In the genomic region with DNA sequence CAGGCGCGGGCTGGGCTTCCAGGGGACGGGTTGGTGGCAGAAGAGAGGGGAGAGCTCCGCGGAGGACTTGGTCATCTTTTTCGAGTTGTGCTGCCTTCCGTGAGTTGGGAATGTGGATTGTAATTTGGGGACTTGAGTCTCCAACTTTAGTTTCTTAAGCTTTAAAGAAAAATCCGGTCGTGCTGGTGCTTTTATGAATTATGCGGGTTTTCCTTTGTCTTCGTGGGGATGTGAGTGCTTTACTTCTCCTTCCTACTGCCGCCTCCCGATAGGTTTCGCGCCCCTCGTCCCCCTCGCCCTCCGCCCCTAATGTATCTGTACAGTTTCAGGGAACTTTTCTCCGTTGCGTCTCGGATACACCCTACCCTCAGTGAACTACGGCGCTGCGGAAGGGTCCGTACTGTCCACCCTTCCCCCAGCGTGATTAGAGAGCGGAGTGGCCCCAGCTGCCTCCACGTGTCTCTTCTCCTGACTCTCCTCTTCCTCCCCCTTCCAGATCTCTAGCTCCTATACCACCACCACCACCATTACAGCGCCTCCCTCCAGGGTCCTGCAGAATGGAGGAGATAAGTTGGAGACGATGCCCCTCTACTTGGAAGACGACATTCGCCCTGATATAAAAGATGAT, we compare ENCODE assay signal across 8 cellular contexts. TPM values are rescaled to one million over a fixed set of nuclear protein-coding genes. Genes with fewer than 3 reads are reported as not detected.
DNase-seq lines count a peak whose midpoint lies in the region; ATAC-seq and TF ChIP-seq lines count a peak whose summit lies in the region.

No MANE protein-coding gene starts in this region.

- H3K36me3 ChIP-seq in right atrium auricular region, result no peaks in the 10 kb centered on the region

- H3K4me1 Mint-ChIP-seq in activated T-helper 17 cell treated with anti-CD3 and anti-CD28 coated beads, Interleukin-2, amount 50 U/mL, for 72 hours, result peaks cover 44% of the 10 kb centered on the region

- no peak for ATAC-seq in activated T-helper 17 cell treated with anti-CD3 and anti-CD28 coated beads, Interleukin-2, amount 50 U/mL, for 72 hours (replicated peaks)
- ATAC-seq in GM21526 (IDR thresholded peaks at IDR 0.05; ENCODE audit: low FRiP score, unreplicated experiment), result no peak

- peak overlapping the region; percentile 99 for H3K4me3 Mint-ChIP-seq in activated T-helper 17 cell treated with anti-CD3 and anti-CD28 coated beads, Interleukin-2, amount 50 U/mL, for 72 hours

- no peaks in the 10 kb centered on the region for H3K9me3 ChIP-seq in right atrium auricular region

- peak overlapping the region; percentile 99 for H3K27ac ChIP-seq in C4-2B
- peak overlapping the region in 1 of 2 donors; percentile 77 for H3K27ac ChIP-seq in right atrium auricular region
- peak overlapping the region in 12 of 21 experiments; percentile 22 to 84 (median 72) for H3K27ac ChIP-seq in skin epidermis

- peaks cover 4% of the 10 kb centered on the region for H3K27me3 Mint-ChIP-seq in activated T-helper 17 cell treated with anti-CD3 and anti-CD28 coated beads, Interleukin-2, amount 50 U/mL, for 72 hours

- H3K4me1 ChIP-seq in right atrium auricular region, result peaks cover 0 to 33% of the 10 kb centered on the region in 2 donors

- TF ChIP-seq CTCF in C4-2B (conservative IDR thresholded peaks at IDR 0.05) (no peak), right atrium auricular region (IDR thresholded peaks at IDR 0.05) (no peak)

- H3K36me3 Mint-ChIP-seq in activated T-helper 17 cell treated with anti-CD3 and anti-CD28 coated beads, Interleukin-2, amount 50 U/mL, for 72 hours (ENCODE audit: low read depth), result peaks cover 77% of the 10 kb centered on the region

- H3K4me3 ChIP-seq in right atrium auricular region (peak overlapping the region; percentile 57 to 62), skin epidermis (peak overlapping the region; percentile 52 to 78 (median 67))

- no peaks in the 10 kb centered on the region for H3K27me3 ChIP-seq in right atrium auricular region

- H3K9me3 Mint-ChIP-seq in activated T-helper 17 cell treated with anti-CD3 and anti-CD28 coated beads, Interleukin-2, amount 50 U/mL, for 72 hours, result no peaks in the 10 kb centered on the region

- POLR2A ChIA-PET in HEK293T (lab: Yijun Ruan, JAX), result interaction anchor here (0.7 to 10.0 kb wide), 9 partner anchors 17 to 182 kb away, joined by 3 to 128 read pairs (median 3); a partner anchor contains a TSS

- DNase-seq in HEK293T (ENCODE audit: extremely low spot score) (peak; percentile 50), right atrium auricular region (ENCODE audit: low spot score) (no peak), kidney tubule cell (ENCODE audit: low spot score) (no peak), cerebellar cortex (ENCODE audit: low spot score) (no peak)

- H3K27ac Mint-ChIP-seq in activated T-helper 17 cell treated with anti-CD3 and anti-CD28 coated beads, Interleukin-2, amount 50 U/mL, for 72 hours, result peak overlapping the region; percentile 95

- CTCF ChIA-PET in HEK293T (lab: Yijun Ruan, JAX), result interaction anchor here (1.1 kb wide), 1 partner anchor 23 kb away, joined by 4 read pairs; no protein-coding TSS in a partner anchor

TF ChIP-seq in HEK293T, 16 proteins besides CTCF, POLR2A, EP300 and RAD21:
- no peak for TF ChIP-seq HDGF (IDR thresholded peaks at IDR 0.05; ENCODE audit: borderline replicate concordance)
- no peak for TF ChIP-seq BHLHE40 (IDR thresholded peaks at IDR 0.05; ENCODE audit: borderline replicate concordance)
- TF ChIP-seq CTBP1 (IDR thresholded peaks at IDR 0.05; ENCODE audit: borderline replicate concordance), result no peak
- TF ChIP-seq ARNT (IDR thresholded peaks at IDR 0.05), result no peak
- TF ChIP-seq SP1 (IDR thresholded peaks at IDR 0.05), result no peak
- TF ChIP-seq FOXM1 (IDR thresholded peaks at IDR 0.05; ENCODE audit: borderline replicate concordance), result no peak
- TF ChIP-seq ZNF384 (IDR thresholded peaks at IDR 0.05), result no peak
- TF ChIP-seq SUZ12 (IDR thresholded peaks at IDR 0.05), result no peak
- TF ChIP-seq, protein P1, sequence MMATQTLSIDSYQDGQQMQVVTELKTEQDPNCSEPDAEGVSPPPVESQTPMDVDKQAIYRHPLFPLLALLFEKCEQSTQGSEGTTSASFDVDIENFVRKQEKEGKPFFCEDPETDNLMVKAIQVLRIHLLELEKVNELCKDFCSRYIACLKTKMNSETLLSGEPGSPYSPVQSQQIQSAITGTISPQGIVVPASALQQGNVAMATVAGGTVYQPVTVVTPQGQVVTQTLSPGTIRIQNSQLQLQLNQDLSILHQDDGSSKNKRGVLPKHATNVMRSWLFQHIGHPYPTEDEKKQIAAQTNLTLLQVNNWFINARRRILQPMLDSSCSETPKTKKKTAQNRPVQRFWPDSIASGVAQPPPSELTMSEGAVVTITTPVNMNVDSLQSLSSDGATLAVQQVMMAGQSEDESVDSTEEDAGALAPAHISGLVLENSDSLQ (IDR thresholded peaks at IDR 0.05), result no peak
- TF ChIP-seq NFRKB (IDR thresholded peaks at IDR 0.05), result no peak
- no peak; the same call in 1 of the 2 replicates for TF ChIP-seq L3MBTL2 (conservative IDR thresholded peaks at IDR 0.05)
- no peak for TF ChIP-seq ELF4 (IDR thresholded peaks at IDR 0.05)
- no peak for TF ChIP-seq FOXK2 (IDR thresholded peaks at IDR 0.05)

RNA-seq across cellular contexts. Expression of a gene that starts 0.6 kb away (rescaled TPM):
- 100 to 1,000 TPM in 1 of 2 donors, 10 to 100 TPM in 1; 99.1 to 160 TPM for total RNA-seq in activated T-helper 17 cell treated with anti-CD3 and anti-CD28 coated beads, Interleukin-2, amount 50 U/mL, for 72 hours
- total RNA-seq in right atrium auricular region, result 10 to 100 TPM in 1 of 2 donors, 1 to 10 TPM in 1; 7.9 to 25.4 TPM

RNA-seq across cellular contexts. Expression of a gene that starts 17.7 kb away (rescaled TPM):
- total RNA-seq in activated T-helper 17 cell treated with anti-CD3 and anti-CD28 coated beads, Interleukin-2, amount 50 U/mL, for 72 hours, result under 1 TPM; 0.30 to 0.66 TPM
- total RNA-seq in right atrium auricular region, result not detected
